Comparison of ENCODE assay signal across 1 cellular context in genomic region chr22:42646569-42647525, GRCh38.
TF ChIP-seq lines count a peak whose summit lies in the region.

No MANE protein-coding gene starts in this region.

TF ChIP-seq in K562, 482 proteins besides CTCF, POLR2A, EP300 and RAD21 (continued from another document and continues in another):
- no peak for TF ChIP-seq ATF6 (CRISPR knock-in tag; IDR thresholded peaks at IDR 0.05)
- 0 out of 2 replicates have a peak, but pooled peaks have one; percentile 15 for TF ChIP-seq MYC (IDR thresholded peaks at IDR 0.05; ENCODE audit: low read depth, low read length)
- TF ChIP-seq MYC (CRISPR knock-in tag; IDR thresholded peaks at IDR 0.05; ENCODE audit: borderline replicate concordance, low read depth), result no peak
- TF ChIP-seq ZBTB9 (CRISPR knock-in tag; IDR thresholded peaks at IDR 0.05), result no peak
- TF ChIP-seq SOX6 (IDR thresholded peaks at IDR 0.05), result 0 out of 2 replicates have a peak, but pooled peaks have one; percentile 26
- no peak for TF ChIP-seq ZNF175 (CRISPR knock-in tag; IDR thresholded peaks at IDR 0.05; ENCODE audit: low read depth)
- TF ChIP-seq CCNT2 (IDR thresholded peaks at IDR 0.05; ENCODE audit: borderline replicate concordance, extremely low read depth, insufficient read length, low read depth, low read length), result peak; percentile 37
- no peak for TF ChIP-seq ZNF41 (CRISPR knock-in tag; conservative IDR thresholded peaks at IDR 0.05)
- TF ChIP-seq MCM3 (IDR thresholded peaks at IDR 0.05), result no peak
- TF ChIP-seq ZKSCAN1 (IDR thresholded peaks at IDR 0.05; ENCODE audit: low read depth, low read length), result no peak
- no peak for TF ChIP-seq ZNF263 (CRISPR knock-in tag; IDR thresholded peaks at IDR 0.05; ENCODE audit: borderline replicate concordance)
- no peak for TF ChIP-seq ZNF764 (CRISPR knock-in tag; IDR thresholded peaks at IDR 0.05; ENCODE audit: low read depth)
- no peak for TF ChIP-seq XRCC5 (IDR thresholded peaks at IDR 0.05; ENCODE audit: low read depth, low read length)
- TF ChIP-seq THRA (IDR thresholded peaks at IDR 0.05), result no peak
- no peak for TF ChIP-seq RBM34 (IDR thresholded peaks at IDR 0.05; ENCODE audit: borderline replicate concordance, insufficient read depth, low read length)
- TF ChIP-seq FOS (IDR thresholded peaks at IDR 0.05; ENCODE audit: extremely low read depth, insufficient read length), result no peak
- no peak for TF ChIP-seq FUS (optimal IDR thresholded peaks at IDR 0.05; ENCODE audit: low read depth, low read length)
- TF ChIP-seq PBX2 (CRISPR knock-in tag; IDR thresholded peaks at IDR 0.05; ENCODE audit: low read depth), result no peak
- TF ChIP-seq PBX2 (tag; conservative IDR thresholded peaks at IDR 0.05; ENCODE audit: low read depth), result no peak
- TF ChIP-seq, protein P1, sequence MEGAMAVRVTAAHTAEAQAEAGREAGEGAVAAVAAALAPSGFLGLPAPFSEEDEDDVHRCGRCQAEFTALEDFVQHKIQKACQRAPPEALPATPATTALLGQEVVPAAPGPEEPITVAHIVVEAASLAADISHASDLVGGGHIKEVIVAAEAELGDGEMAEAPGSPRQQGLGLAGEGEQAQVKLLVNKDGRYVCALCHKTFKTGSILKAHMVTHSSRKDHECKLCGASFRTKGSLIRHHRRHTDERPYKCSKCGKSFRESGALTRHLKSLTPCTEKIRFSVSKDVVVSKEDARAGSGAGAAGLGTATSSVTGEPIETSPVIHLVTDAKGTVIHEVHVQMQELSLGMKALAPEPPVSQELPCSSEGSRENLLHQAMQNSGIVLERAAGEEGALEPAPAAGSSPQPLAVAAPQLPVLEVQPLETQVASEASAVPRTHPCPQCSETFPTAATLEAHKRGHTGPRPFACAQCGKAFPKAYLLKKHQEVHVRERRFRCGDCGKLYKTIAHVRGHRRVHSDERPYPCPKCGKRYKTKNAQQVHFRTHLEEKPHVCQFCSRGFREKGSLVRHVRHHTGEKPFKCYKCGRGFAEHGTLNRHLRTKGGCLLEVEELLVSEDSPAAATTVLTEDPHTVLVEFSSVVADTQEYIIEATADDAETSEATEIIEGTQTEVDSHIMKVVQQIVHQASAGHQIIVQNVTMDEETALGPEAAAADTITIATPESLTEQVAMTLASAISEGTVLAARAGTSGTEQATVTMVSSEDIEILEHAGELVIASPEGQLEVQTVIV (CRISPR knock-in tag; IDR thresholded peaks at IDR 0.05; ENCODE audit: borderline replicate concordance), result no peak
- no peak for TF ChIP-seq MTA3 (IDR thresholded peaks at IDR 0.05; ENCODE audit: borderline replicate concordance)
- TF ChIP-seq HIVEP1 (CRISPR knock-in tag; IDR thresholded peaks at IDR 0.05), result no peak
- no peak for TF ChIP-seq PHB (CRISPR knock-in tag; IDR thresholded peaks at IDR 0.05)
- TF ChIP-seq, protein P2, sequence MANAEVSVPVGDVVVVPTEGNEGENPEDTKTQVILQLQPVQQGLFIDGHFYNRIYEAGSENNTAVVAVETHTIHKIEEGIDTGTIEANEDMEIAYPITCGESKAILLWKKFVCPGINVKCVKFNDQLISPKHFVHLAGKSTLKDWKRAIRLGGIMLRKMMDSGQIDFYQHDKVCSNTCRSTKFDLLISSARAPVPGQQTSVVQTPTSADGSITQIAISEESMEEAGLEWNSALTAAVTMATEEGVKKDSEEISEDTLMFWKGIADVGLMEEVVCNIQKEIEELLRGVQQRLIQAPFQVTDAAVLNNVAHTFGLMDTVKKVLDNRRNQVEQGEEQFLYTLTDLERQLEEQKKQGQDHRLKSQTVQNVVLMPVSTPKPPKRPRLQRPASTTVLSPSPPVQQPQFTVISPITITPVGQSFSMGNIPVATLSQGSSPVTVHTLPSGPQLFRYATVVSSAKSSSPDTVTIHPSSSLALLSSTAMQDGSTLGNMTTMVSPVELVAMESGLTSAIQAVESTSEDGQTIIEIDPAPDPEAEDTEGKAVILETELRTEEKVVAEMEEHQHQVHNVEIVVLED (CRISPR knock-in tag; IDR thresholded peaks at IDR 0.05), result no peak
- TF ChIP-seq TSC22D4 (tag; IDR thresholded peaks at IDR 0.05), result no peak
- TF ChIP-seq ZNF644 (tag; IDR thresholded peaks at IDR 0.05; ENCODE audit: low read depth), result no peak
- no peak for TF ChIP-seq NR2C1 (IDR thresholded peaks at IDR 0.05)
- no peak for TF ChIP-seq NR2C1 (tag; IDR thresholded peaks at IDR 0.05)
- TF ChIP-seq PTTG1 (tag; IDR thresholded peaks at IDR 0.05; ENCODE audit: low read depth), result no peak
- TF ChIP-seq POLR2H (tag; IDR thresholded peaks at IDR 0.05; ENCODE audit: low read depth), result no peak
- TF ChIP-seq ZFX (CRISPR knock-in tag; IDR thresholded peaks at IDR 0.05), result peak; percentile 49
- TF ChIP-seq TCF3 (CRISPR knock-in tag; IDR thresholded peaks at IDR 0.05), result peak; percentile 87
- no peak for TF ChIP-seq POLR3A (IDR thresholded peaks at IDR 0.05; ENCODE audit: borderline replicate concordance, extremely low read depth, insufficient read depth, insufficient read length)
- no peak for TF ChIP-seq GATAD2A (IDR thresholded peaks at IDR 0.05)
- TF ChIP-seq, protein P3, sequence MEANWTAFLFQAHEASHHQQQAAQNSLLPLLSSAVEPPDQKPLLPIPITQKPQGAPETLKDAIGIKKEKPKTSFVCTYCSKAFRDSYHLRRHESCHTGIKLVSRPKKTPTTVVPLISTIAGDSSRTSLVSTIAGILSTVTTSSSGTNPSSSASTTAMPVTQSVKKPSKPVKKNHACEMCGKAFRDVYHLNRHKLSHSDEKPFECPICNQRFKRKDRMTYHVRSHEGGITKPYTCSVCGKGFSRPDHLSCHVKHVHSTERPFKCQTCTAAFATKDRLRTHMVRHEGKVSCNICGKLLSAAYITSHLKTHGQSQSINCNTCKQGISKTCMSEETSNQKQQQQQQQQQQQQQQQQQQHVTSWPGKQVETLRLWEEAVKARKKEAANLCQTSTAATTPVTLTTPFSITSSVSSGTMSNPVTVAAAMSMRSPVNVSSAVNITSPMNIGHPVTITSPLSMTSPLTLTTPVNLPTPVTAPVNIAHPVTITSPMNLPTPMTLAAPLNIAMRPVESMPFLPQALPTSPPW (CRISPR knock-in tag; IDR thresholded peaks at IDR 0.05), result peak; percentile 57
- TF ChIP-seq HDAC2 (IDR thresholded peaks at IDR 0.05), result no peak
- TF ChIP-seq MTA2 (IDR thresholded peaks at IDR 0.05; ENCODE audit: low read depth), result peak; percentile 40; the same call in 1 of the 2 replicates
- TF ChIP-seq ZNF124 (CRISPR knock-in tag; IDR thresholded peaks at IDR 0.05), result no peak
- TF ChIP-seq TFAM (CRISPR knock-in tag; conservative IDR thresholded peaks at IDR 0.05), result no peak
- no peak for TF ChIP-seq NR4A1 (CRISPR knock-in tag; IDR thresholded peaks at IDR 0.05)
- TF ChIP-seq NR4A1 (tag; IDR thresholded peaks at IDR 0.05), result no peak
- TF ChIP-seq, protein P4, sequence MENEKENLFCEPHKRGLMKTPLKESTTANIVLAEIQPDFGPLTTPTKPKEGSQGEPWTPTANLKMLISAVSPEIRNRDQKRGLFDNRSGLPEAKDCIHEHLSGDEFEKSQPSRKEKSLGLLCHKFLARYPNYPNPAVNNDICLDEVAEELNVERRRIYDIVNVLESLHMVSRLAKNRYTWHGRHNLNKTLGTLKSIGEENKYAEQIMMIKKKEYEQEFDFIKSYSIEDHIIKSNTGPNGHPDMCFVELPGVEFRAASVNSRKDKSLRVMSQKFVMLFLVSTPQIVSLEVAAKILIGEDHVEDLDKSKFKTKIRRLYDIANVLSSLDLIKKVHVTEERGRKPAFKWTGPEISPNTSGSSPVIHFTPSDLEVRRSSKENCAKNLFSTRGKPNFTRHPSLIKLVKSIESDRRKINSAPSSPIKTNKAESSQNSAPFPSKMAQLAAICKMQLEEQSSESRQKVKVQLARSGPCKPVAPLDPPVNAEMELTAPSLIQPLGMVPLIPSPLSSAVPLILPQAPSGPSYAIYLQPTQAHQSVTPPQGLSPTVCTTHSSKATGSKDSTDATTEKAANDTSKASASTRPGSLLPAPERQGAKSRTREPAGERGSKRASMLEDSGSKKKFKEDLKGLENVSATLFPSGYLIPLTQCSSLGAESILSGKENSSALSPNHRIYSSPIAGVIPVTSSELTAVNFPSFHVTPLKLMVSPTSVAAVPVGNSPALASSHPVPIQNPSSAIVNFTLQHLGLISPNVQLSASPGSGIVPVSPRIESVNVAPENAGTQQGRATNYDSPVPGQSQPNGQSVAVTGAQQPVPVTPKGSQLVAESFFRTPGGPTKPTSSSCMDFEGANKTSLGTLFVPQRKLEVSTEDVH (IDR thresholded peaks at IDR 0.05; ENCODE audit: low read depth, partially characterized antibody), result no peak
- TF ChIP-seq, protein P5, sequence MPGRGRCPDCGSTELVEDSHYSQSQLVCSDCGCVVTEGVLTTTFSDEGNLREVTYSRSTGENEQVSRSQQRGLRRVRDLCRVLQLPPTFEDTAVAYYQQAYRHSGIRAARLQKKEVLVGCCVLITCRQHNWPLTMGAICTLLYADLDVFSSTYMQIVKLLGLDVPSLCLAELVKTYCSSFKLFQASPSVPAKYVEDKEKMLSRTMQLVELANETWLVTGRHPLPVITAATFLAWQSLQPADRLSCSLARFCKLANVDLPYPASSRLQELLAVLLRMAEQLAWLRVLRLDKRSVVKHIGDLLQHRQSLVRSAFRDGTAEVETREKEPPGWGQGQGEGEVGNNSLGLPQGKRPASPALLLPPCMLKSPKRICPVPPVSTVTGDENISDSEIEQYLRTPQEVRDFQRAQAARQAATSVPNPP (IDR thresholded peaks at IDR 0.05; ENCODE audit: borderline replicate concordance, insufficient read depth, insufficient read length), result no peak
- no peak for TF ChIP-seq CHD1 (IDR thresholded peaks at IDR 0.05; ENCODE audit: low read length)
